Comparison of ENCODE assay signal across 1 cellular context in genomic region chr9:89661391-89661949, GRCh38.
TF ChIP-seq lines count a peak whose summit lies in the region.

No MANE protein-coding gene starts in this region.

TF ChIP-seq in HCT116, 20 proteins besides CTCF, POLR2A, EP300 and RAD21 (continued from another document):
- TF ChIP-seq REST (IDR thresholded peaks at IDR 0.05; ENCODE audit: low read depth): no peak
- no peak for TF ChIP-seq SRF (IDR thresholded peaks at IDR 0.05; ENCODE audit: low read depth)
- TF ChIP-seq, protein P1, sequence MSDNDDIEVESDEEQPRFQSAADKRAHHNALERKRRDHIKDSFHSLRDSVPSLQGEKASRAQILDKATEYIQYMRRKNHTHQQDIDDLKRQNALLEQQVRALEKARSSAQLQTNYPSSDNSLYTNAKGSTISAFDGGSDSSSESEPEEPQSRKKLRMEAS (IDR thresholded peaks at IDR 0.05): no peak
- TF ChIP-seq ELF1 (IDR thresholded peaks at IDR 0.05; ENCODE audit: borderline replicate concordance, low read depth): no peak
- TF ChIP-seq, protein P2, sequence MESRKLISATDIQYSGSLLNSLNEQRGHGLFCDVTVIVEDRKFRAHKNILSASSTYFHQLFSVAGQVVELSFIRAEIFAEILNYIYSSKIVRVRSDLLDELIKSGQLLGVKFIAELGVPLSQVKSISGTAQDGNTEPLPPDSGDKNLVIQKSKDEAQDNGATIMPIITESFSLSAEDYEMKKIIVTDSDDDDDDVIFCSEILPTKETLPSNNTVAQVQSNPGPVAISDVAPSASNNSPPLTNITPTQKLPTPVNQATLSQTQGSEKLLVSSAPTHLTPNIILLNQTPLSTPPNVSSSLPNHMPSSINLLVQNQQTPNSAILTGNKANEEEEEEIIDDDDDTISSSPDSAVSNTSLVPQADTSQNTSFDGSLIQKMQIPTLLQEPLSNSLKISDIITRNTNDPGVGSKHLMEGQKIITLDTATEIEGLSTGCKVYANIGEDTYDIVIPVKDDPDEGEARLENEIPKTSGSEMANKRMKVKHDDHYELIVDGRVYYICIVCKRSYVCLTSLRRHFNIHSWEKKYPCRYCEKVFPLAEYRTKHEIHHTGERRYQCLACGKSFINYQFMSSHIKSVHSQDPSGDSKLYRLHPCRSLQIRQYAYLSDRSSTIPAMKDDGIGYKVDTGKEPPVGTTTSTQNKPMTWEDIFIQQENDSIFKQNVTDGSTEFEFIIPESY (IDR thresholded peaks at IDR 0.05; ENCODE audit: extremely low read depth, insufficient replicate concordance, low read length): no peak
- TF ChIP-seq SP1 (IDR thresholded peaks at IDR 0.05; ENCODE audit: low read depth): no peak
- no peak for TF ChIP-seq CEBPB (IDR thresholded peaks at IDR 0.05; ENCODE audit: low read depth)
- no peak for TF ChIP-seq SIN3A (IDR thresholded peaks at IDR 0.05; ENCODE audit: low read depth)
- TF ChIP-seq ZNF274 (IDR thresholded peaks at IDR 0.05; ENCODE audit: low read depth, low read length): no peak
